Comparison of ENCODE assay signal across 8 cellular contexts in genomic region chr4:159175165-159175988, GRCh38.
DNase-seq lines count a peak whose midpoint lies in the region; ATAC-seq and TF ChIP-seq lines count a peak whose summit lies in the region.

No MANE protein-coding gene starts in this region.

- H3K27me3 ChIP-seq in AG04450 (ENCODE audit: control insufficient read depth, insufficient read depth, low read length) (no peaks in the 10 kb centered on the region), WERI-Rb-1 (ENCODE audit: insufficient read depth, low read depth, severe bottlenecking) (no peaks in the 10 kb centered on the region)

- POLR2A ChIA-PET in AG04450 (lab: Yijun Ruan, JAX), result interaction anchor here (0.7 kb wide), 1 partner anchor 13 kb away, joined by 5 read pairs; no protein-coding TSS in a partner anchor

- peak; percentile 83 for TF ChIP-seq CTCF in AG04450 (IDR thresholded peaks at IDR 0.05; ENCODE audit: low read depth, low read length)
- peak; percentile 73 for TF ChIP-seq CTCF in WERI-Rb-1 (IDR thresholded peaks at IDR 0.05; ENCODE audit: low read depth, low read length)

- H3K27ac ChIP-seq in AG04450 (ENCODE audit: low read depth, low read length), result peak overlapping the region; percentile 39
- no peak overlapping the region for H3K27ac ChIP-seq in WERI-Rb-1

- H3K9me3 ChIP-seq in AG04450 (ENCODE audit: control insufficient read depth, insufficient read depth, low read length), result no peaks in the 10 kb centered on the region
- H3K9me3 ChIP-seq in WERI-Rb-1 (ENCODE audit: severe bottlenecking), result no peaks in the 10 kb centered on the region

- CTCF ChIA-PET in AG04450 (lab: Charles Lee), result interaction anchor here (0.5 to 4.8 kb wide), 4 partner anchors 29 to 330 kb away, joined by 3 to 31 read pairs (median 4); no protein-coding TSS in a partner anchor

- DNase-seq in AG04450 (ENCODE audit: low read depth, low spot score) (peak; percentile 74), NCI-H2171 (lab: John Stamatoyannopoulos, UW) (peak; percentile 30), WERI-Rb-1 (peak; percentile 68), cerebellar cortex (ENCODE audit: low spot score) (peak; percentile 92), kidney tubule cell (ENCODE audit: low spot score) (peak; percentile 93)
- peak; percentile 45 to 57 for DNase-seq in stimulated activated CD4-positive, alpha-beta T cell treated with anti-CD3 and anti-CD28 coated beads, Interleukin-2, amount 100 ng/mL, for 24 hours

- H3K36me3 ChIP-seq in WERI-Rb-1, result no peaks in the 10 kb centered on the region

- ATAC-seq in GM18519 (IDR thresholded peaks at IDR 0.05; ENCODE audit: low FRiP score, unreplicated experiment) (peak; percentile 52), HG03066 (IDR thresholded peaks at IDR 0.05; ENCODE audit: low read depth, unreplicated experiment) (peak; percentile 49)

- peak overlapping the region; percentile 42 for H3K4me3 ChIP-seq in AG04450 (ENCODE audit: low read depth, low read length)
- H3K4me3 ChIP-seq in WERI-Rb-1 (ENCODE audit: low read depth, low read length), result no peak overlapping the region

Comparison
In these comparisons a context has a peak if more than half of its experiments do, and no peak if none do; other contexts are left out.
1. DNase-seq: peak in every context shown above with its lines; median percentile 93 in kidney tubule cell; 92 in cerebellar cortex; 74 in AG04450; 68 in WERI-Rb-1; 51 in stimulated activated CD4-positive, alpha-beta T cell treated with anti-CD3 and anti-CD28 coated beads, Interleukin-2, amount 100 ng/mL, for 24 hours; 30 in NCI-H2171.